8 cellular contexts compared by ENCODE assay signal in genomic region chr10:95295031-95295755, GRCh38. TPM values are rescaled to one million over a fixed set of nuclear protein-coding genes. Genes with fewer than 3 reads are reported as not detected.
DNase-seq lines count a peak whose midpoint lies in the region; ATAC-seq, FAIRE-seq and TF ChIP-seq lines count a peak whose summit lies in the region.

No MANE protein-coding gene starts in this region.

- TF ChIP-seq POLR2A in K562 (conservative IDR thresholded peaks at IDR 0.05): peak; percentile 66

- ATAC-seq in GM19452 (IDR thresholded peaks at IDR 0.05; ENCODE audit: unreplicated experiment): peak; percentile 80
- ATAC-seq in HG03460 (IDR thresholded peaks at IDR 0.05; ENCODE audit: unreplicated experiment): peak; percentile 67
- ATAC-seq in K562: peak; percentile 65
- ATAC-seq in stimulated activated naive B cell treated with anti-CD40 and anti-IgM and Interleukin-4, amounts not matched to agents 10 μg/mL and 1 μg/mL and 100 μg/mL, for 72 hours (replicated peaks): peak; percentile 84

- no peaks in the 10 kb centered on the region for H4K20me1 ChIP-seq in K562 (replicated peaks; ENCODE audit: control insufficient read depth, insufficient read depth, low read length)

- H2AFZ ChIP-seq in K562 (ENCODE audit: low read depth, low read length): peak overlapping the region; percentile 97

- TF ChIP-seq RAD21 in K562 (CRISPR knock-in tag; conservative IDR thresholded peaks at IDR 0.05 in 1 of 2, IDR thresholded peaks at IDR 0.05 in 1 of 2) (no peak; a peak in 1 of 4 replicates), liver (IDR thresholded peaks at IDR 0.05) (peak; percentile 3 to 36)

- peak; percentile 55 for FAIRE-seq in K562 (lab: Jason Lieb, UNC)

- peak overlapping the region; percentile 74 for H3K4me2 ChIP-seq in K562 (ENCODE audit: insufficient read depth, low read length)

- TF ChIP-seq EP300 in K562 (IDR thresholded peaks at IDR 0.05; ENCODE audit: low read length): no peak

- no TSS peak for BruUV-seq in K562 (replicated peaks; lab: Mats Ljungman, UMichigan)

- POLR2A ChIA-PET in K562 (lab: Yijun Ruan, JAX): interaction anchor here (0.6 to 1.5 kb wide), 4 partner anchors 8 to 21 kb away, joined by 3 to 6 read pairs (median 4); no protein-coding TSS in a partner anchor

- no peaks in the 10 kb centered on the region for H3K27me3 ChIP-seq in K562 (ENCODE audit: control insufficient read depth in 2 of 2, insufficient read depth in 2 of 2, low read length in 2 of 2)
- H3K27me3 ChIP-seq in liver (ENCODE audit: control insufficient read depth in 4 of 4, insufficient read depth in 4 of 4, low read length in 3 of 4): no peaks in the 10 kb centered on the region

- peak overlapping the region; percentile 97 for H3K27ac Mint-ChIP-seq in stimulated activated naive B cell treated with anti-CD40 and anti-IgM and Interleukin-4, amounts not matched to agents 10 μg/mL and 1 μg/mL and 100 μg/mL, for 72 hours

- DNase-seq in Daoy (ENCODE audit: low read depth) (peak; percentile 31), OCI-M1 (lab: John Stamatoyannopoulos, UW) (peak; percentile 48), K562 (ENCODE audit: extremely low read depth in 1 of 4, low spot score in 3 of 4) (peak; percentile 27 to 81 (median 40)), A172 (ENCODE audit: low spot score) (no peak)
- DNase-seq in stimulated activated naive B cell treated with anti-CD40 and anti-IgM and Interleukin-4, amounts not matched to agents 10 μg/mL and 1 μg/mL and 100 μg/mL, for 72 hours: peak; percentile 84

- in situ Hi-C loops in K562 (cut with MboI): no loop called here

- peaks cover 38 to 44% of the 10 kb centered on the region in 2 experiments for H3K4me1 ChIP-seq in K562 (replicated peaks in 1 of 2; ENCODE audit: control insufficient read depth in 2 of 2, insufficient read depth in 2 of 2, low read length in 2 of 2)
- peaks cover 0 to 10% (median 6%) of the 10 kb centered on the region in 4 donors for H3K4me1 ChIP-seq in liver (ENCODE audit: control insufficient read depth in 4 of 4, insufficient read depth in 4 of 4, low read length in 3 of 4)

- H3K4me3 Mint-ChIP-seq in stimulated activated naive B cell treated with anti-CD40 and anti-IgM and Interleukin-4, amounts not matched to agents 10 μg/mL and 1 μg/mL and 100 μg/mL, for 72 hours: peak overlapping the region; percentile 78 to 81

- no peaks in the 10 kb centered on the region for H3K9me1 ChIP-seq in K562 (ENCODE audit: control insufficient read depth, insufficient read depth, low read length)

- H3K9me3 ChIP-seq in K562 (replicated peaks; ENCODE audit: control insufficient read depth, insufficient read depth, low read depth, low read length) (no peaks in the 10 kb centered on the region), liver (ENCODE audit: control insufficient read depth in 4 of 4, low read length in 3 of 4) (no peaks in the 10 kb centered on the region)

- CTCF ChIA-PET in K562 (lab: Yijun Ruan, JAX; ENCODE audit: low intra/inter-chr PET ratio): no interaction called here

- H3K36me3 ChIP-seq in K562 (ENCODE audit: control insufficient read depth, insufficient read depth, low read length): no peaks in the 10 kb centered on the region
- H3K36me3 ChIP-seq in liver (ENCODE audit: control insufficient read depth in 4 of 4, insufficient read depth in 3 of 4, low read depth in 1 of 4, low read length in 3 of 4): no peaks in the 10 kb centered on the region

- peaks cover 2 to 4% of the 10 kb centered on the region in 2 donors for H3K36me3 Mint-ChIP-seq in stimulated activated naive B cell treated with anti-CD40 and anti-IgM and Interleukin-4, amounts not matched to agents 10 μg/mL and 1 μg/mL and 100 μg/mL, for 72 hours

- intact Hi-C loops in K562 (cut with micrococcal nuclease): no loop called here

- H3K9me3 Mint-ChIP-seq in stimulated activated naive B cell treated with anti-CD40 and anti-IgM and Interleukin-4, amounts not matched to agents 10 μg/mL and 1 μg/mL and 100 μg/mL, for 72 hours: peaks cover 0 to 4% of the 10 kb centered on the region in 2 donors

- peaks cover 49 to 68% of the 10 kb centered on the region in 2 donors for H3K4me1 Mint-ChIP-seq in stimulated activated naive B cell treated with anti-CD40 and anti-IgM and Interleukin-4, amounts not matched to agents 10 μg/mL and 1 μg/mL and 100 μg/mL, for 72 hours

- peaks cover 6% of the 10 kb centered on the region for H3K79me2 ChIP-seq in K562 (ENCODE audit: control insufficient read depth, insufficient read depth, low read length)

- H3K9ac ChIP-seq in K562 (ENCODE audit: insufficient read depth in 1 of 2, low read depth in 2 of 2, low read length in 2 of 2) (peak overlapping the region; percentile 61 to 81), liver (ENCODE audit: low read depth in 1 of 2, low read length in 2 of 2) (peak overlapping the region in 1 of 2 donors; percentile 67)

- no peaks in the 10 kb centered on the region for H3K27me3 Mint-ChIP-seq in stimulated activated naive B cell treated with anti-CD40 and anti-IgM and Interleukin-4, amounts not matched to agents 10 μg/mL and 1 μg/mL and 100 μg/mL, for 72 hours

- H3K27ac ChIP-seq in K562 (ENCODE audit: extremely low read depth, low read depth, low read length) (peak overlapping the region; percentile 84), liver (ENCODE audit: low read depth in 1 of 2, low read length in 2 of 2) (peak overlapping the region; percentile 29 to 50)

- 11% methylated on average over 34 of the region's 39 CpGs for WGBS in K562 (ENCODE audit: insufficient coverage, low coverage, missing lambda C conversion rate)
- 9% methylated on average over 39 of the region's 39 CpGs for WGBS in liver

- H3K4me3 ChIP-seq in K562: no peak overlapping the region
- peak overlapping the region; percentile 1 to 49 (median 38) for H3K4me3 ChIP-seq in liver (ENCODE audit: low read depth in 1 of 3, low read length in 3 of 3)

- TF ChIP-seq CTCF in K562 (IDR thresholded peaks at IDR 0.05 in 2 of 3, conservative IDR thresholded peaks at IDR 0.05 in 1 of 3; ENCODE audit: insufficient read depth in 2 of 3, low read depth in 1 of 3, low read length in 3 of 3): no peak
- TF ChIP-seq CTCF in liver (IDR thresholded peaks at IDR 0.05; ENCODE audit: low read depth, low read length, missing input control): no peak

TF ChIP-seq in K562, 482 proteins besides CTCF, POLR2A, EP300 and RAD21 (continues in another document):
- no peak for TF ChIP-seq CBX3 (IDR thresholded peaks at IDR 0.05; ENCODE audit: borderline replicate concordance in 1 of 2, low read length in 2 of 2)
- TF ChIP-seq SMAD4 (CRISPR knock-in tag; conservative IDR thresholded peaks at IDR 0.05): peak; percentile 70; the same call in 1 of the 2 replicates
- TF ChIP-seq U2AF2 (optimal IDR thresholded peaks at IDR 0.05; ENCODE audit: low read depth, low read length): no peak

TF ChIP-seq in liver, 16 proteins besides CTCF, POLR2A, EP300 and RAD21 (continues in another document):
- TF ChIP-seq TAF1 (conservative IDR thresholded peaks at IDR 0.05): no peak
- TF ChIP-seq REST (IDR thresholded peaks at IDR 0.05): no peak
- no peak for TF ChIP-seq HNF4G (IDR thresholded peaks at IDR 0.05)
- no peak for TF ChIP-seq FOXA1 (IDR thresholded peaks at IDR 0.05)
- no peak for TF ChIP-seq HNF4A (conservative IDR thresholded peaks at IDR 0.05)
- TF ChIP-seq FOXA2 (IDR thresholded peaks at IDR 0.05): no peak

RNA-seq across cellular contexts. Expression of gene PDLIM1, which starts 4.4 kb away (rescaled TPM):
- 17.7 and 21.9 TPM in 2 replicates for total RNA-seq in Daoy (2014; rRNA removed; shearing (Covaris generic))
- 33.7 and 36.9 TPM in 2 replicates for total RNA-seq in K562 (2011; cell fraction: chromatin; rRNA removed; ENCODE audit: low replicate concordance)
- total RNA-seq in K562 (2011; cell fraction: nucleolus; rRNA removed): 27.2 and 28.5 TPM in 2 replicates
- total RNA-seq in K562 (2011; cell fraction: nucleoplasm; rRNA removed): 37.0 and 40.4 TPM in 2 replicates
- total RNA-seq in K562 (2014; rRNA removed) (19.8 and 23.9 TPM in 2 replicates), K562 (2014; rRNA removed; fragmentation: Illumina TruSeq; extraction: Trizol) (39.1 and 41.6 TPM in 2 replicates), K562 (2015; rRNA removed; fragmentation: Illumina TruSeq; extraction: Trizol) (29.6 and 32.7 TPM in 2 replicates), K562 (2021) (110 and 116 TPM in 2 replicates), liver (10 to 100 TPM; 16.8 to 22.3 TPM)
- polyA plus RNA-seq in K562 (2011; rRNA removed) (47.3 and 71.2 TPM in 2 replicates), K562 (2014; fragmentation: Illumina TruSeq; extraction: Trizol) (128 and 164 TPM in 2 replicates), K562 (2014; fragmentation: Nextera tagmentation; extraction: Ambion mirVana) (10 to 100 TPM; 25.6 to 32.9 TPM), K562 (2014; rRNA removed) (56.5 and 59.1 TPM in 2 replicates), liver (10 to 100 TPM; 66.7 to 73.4 TPM)
- 79.5 and 97.2 TPM in 2 replicates for polyA plus RNA-seq in K562 (2011; cell fraction: cytosol; rRNA removed)
- 42.8 and 45.8 TPM in 2 replicates for polyA plus RNA-seq in K562 (2011; cell fraction: nucleus; rRNA removed)
- 144 and 169 TPM in 2 replicates for polyA plus RNA-seq in K562 (2012)
- polyA minus RNA-seq in K562 (2011; rRNA and poly(A)+ RNA removed): 68.9 and 82.4 TPM in 2 replicates
- polyA minus RNA-seq in K562 (2011; cell fraction: cytosol; rRNA and poly(A)+ RNA removed): 67.6 and 71.5 TPM in 2 replicates
- polyA minus RNA-seq in K562 (2011; cell fraction: nucleus; rRNA and poly(A)+ RNA removed): 14.0 and 21.2 TPM in 2 replicates
- total RNA-seq in A172 (2014; rRNA removed; shearing (Covaris generic)): 18.9 and 20.9 TPM in 2 replicates
